In genomic region chr11:85647604-85648299, GRCh38 we compare ENCODE assay signal across 1 cellular context.
A peak's percentile ranks its signal among the peaks of the same experiment; 100 is the strongest.
TF ChIP-seq lines count a peak whose summit lies in the region.

Gene TMEM126A (plus strand): TSS chr11:85647967. CDS start chr11:85650256, 2,289 bp downstream.

TF ChIP-seq in HepG2, 621 proteins besides CTCF, POLR2A, EP300 and RAD21 (continued from another document and continues in another):
- TF ChIP-seq ZNF564 (CRISPR knock-in tag; IDR thresholded peaks at IDR 0.05): 0 out of 2 replicates have a peak, but pooled peaks have one; percentile 14
- TF ChIP-seq MYPOP (CRISPR knock-in tag; IDR thresholded peaks at IDR 0.05): peak; percentile 60; the same call in 1 of the 2 replicates
- no peak for TF ChIP-seq HOXD1 (CRISPR knock-in tag; IDR thresholded peaks at IDR 0.05)
- TF ChIP-seq ZNF639 (CRISPR knock-in tag; conservative IDR thresholded peaks at IDR 0.05): no peak; the same call in 1 of the 2 replicates
- no peak for TF ChIP-seq ZNF558 (CRISPR knock-in tag; IDR thresholded peaks at IDR 0.05; ENCODE audit: borderline replicate concordance)
- no peak for TF ChIP-seq LRRFIP1 (CRISPR knock-in tag; conservative IDR thresholded peaks at IDR 0.05)
- TF ChIP-seq CSRNP1 (CRISPR knock-in tag; IDR thresholded peaks at IDR 0.05): peak; percentile 67; the same call in 1 of the 2 replicates
- TF ChIP-seq NRL (CRISPR knock-in tag; IDR thresholded peaks at IDR 0.05; ENCODE audit: borderline replicate concordance): peak; percentile 85
- TF ChIP-seq ZNF354B (CRISPR knock-in tag; IDR thresholded peaks at IDR 0.05): no peak
- no peak for TF ChIP-seq ZNF800 (CRISPR knock-in tag; IDR thresholded peaks at IDR 0.05)
- peak; percentile 70 for TF ChIP-seq ATF7-NPFF (CRISPR knock-in tag; IDR thresholded peaks at IDR 0.05; ENCODE audit: low read depth)
- no peak for TF ChIP-seq ZBTB42 (CRISPR knock-in tag; IDR thresholded peaks at IDR 0.05)
- TF ChIP-seq FLYWCH1 (CRISPR knock-in tag; IDR thresholded peaks at IDR 0.05): peak; percentile 47; the same call in 1 of the 2 replicates
- no peak for TF ChIP-seq SYNCRIP (IDR thresholded peaks at IDR 0.05; ENCODE audit: insufficient read depth, low read depth, low read length)
- 0 out of 2 replicates have a peak, but pooled peaks have one; percentile 61 for TF ChIP-seq ZNF33B (CRISPR knock-in tag; IDR thresholded peaks at IDR 0.05)
- TF ChIP-seq ZNF7 (CRISPR knock-in tag; IDR thresholded peaks at IDR 0.05): no peak
- no peak for TF ChIP-seq ZMYM3 (CRISPR knock-in tag; IDR thresholded peaks at IDR 0.05)
- TF ChIP-seq REXO4 (CRISPR knock-in tag; IDR thresholded peaks at IDR 0.05; ENCODE audit: borderline replicate concordance): no peak
- TF ChIP-seq CCDC6 (CRISPR knock-in tag; IDR thresholded peaks at IDR 0.05): no peak; the same call in 1 of the 2 replicates
- peak; percentile 91 for TF ChIP-seq ZNF605 (CRISPR knock-in tag; IDR thresholded peaks at IDR 0.05)
- no peak for TF ChIP-seq TEF (CRISPR knock-in tag; IDR thresholded peaks at IDR 0.05)
- peak; percentile 86 for TF ChIP-seq NFYC (CRISPR knock-in tag; IDR thresholded peaks at IDR 0.05)
- 0 out of 2 replicates have a peak, but pooled peaks have one; percentile 22 for TF ChIP-seq ZFP90 (CRISPR knock-in tag; IDR thresholded peaks at IDR 0.05; ENCODE audit: borderline replicate concordance)
- TF ChIP-seq PAX8 (CRISPR knock-in tag; IDR thresholded peaks at IDR 0.05; ENCODE audit: borderline replicate concordance): no peak
- no peak; the same call in 1 of the 2 replicates for TF ChIP-seq ZSCAN9 (CRISPR knock-in tag; IDR thresholded peaks at IDR 0.05; ENCODE audit: borderline replicate concordance)
- TF ChIP-seq TFE3 (CRISPR knock-in tag; IDR thresholded peaks at IDR 0.05): peak; percentile 73
- peak; percentile 83 for TF ChIP-seq HOXA5 (CRISPR knock-in tag; IDR thresholded peaks at IDR 0.05)
- no peak for TF ChIP-seq FIP1L1 (IDR thresholded peaks at IDR 0.05; ENCODE audit: borderline replicate concordance, insufficient read depth, low read depth, low read length)
- 0 out of 2 replicates have a peak, but pooled peaks have one; percentile 30 for TF ChIP-seq ZBTB3 (CRISPR knock-in tag; IDR thresholded peaks at IDR 0.05; ENCODE audit: borderline replicate concordance, low read depth)
- no peak for TF ChIP-seq ZNF431 (CRISPR knock-in tag; IDR thresholded peaks at IDR 0.05; ENCODE audit: borderline replicate concordance, low read depth)
- no peak for TF ChIP-seq MYNN (CRISPR knock-in tag; IDR thresholded peaks at IDR 0.05; ENCODE audit: low read depth)
- no peak for TF ChIP-seq MBNL3 (CRISPR knock-in tag; conservative IDR thresholded peaks at IDR 0.05)
- peak; percentile 38; the same call in 1 of the 2 replicates for TF ChIP-seq WIZ (CRISPR knock-in tag; IDR thresholded peaks at IDR 0.05)
- TF ChIP-seq HOXA3 (CRISPR knock-in tag; IDR thresholded peaks at IDR 0.05): peak; percentile 95
- TF ChIP-seq ZSCAN22 (CRISPR knock-in tag; IDR thresholded peaks at IDR 0.05): no peak
- 0 out of 2 replicates have a peak, but pooled peaks have one; percentile 18 for TF ChIP-seq ETV6 (CRISPR knock-in tag; conservative IDR thresholded peaks at IDR 0.05)
- TF ChIP-seq PPARG (CRISPR knock-in tag; conservative IDR thresholded peaks at IDR 0.05): peak; percentile 80
- 0 out of 2 replicates have a peak, but pooled peaks have one; percentile 40 for TF ChIP-seq ZBTB44 (CRISPR knock-in tag; IDR thresholded peaks at IDR 0.05)
- 0 out of 2 replicates have a peak, but pooled peaks have one; percentile 36 for TF ChIP-seq ZNF292 (CRISPR knock-in tag; IDR thresholded peaks at IDR 0.05; ENCODE audit: borderline replicate concordance, low read depth)
- no peak for TF ChIP-seq GRHL1 (CRISPR knock-in tag; conservative IDR thresholded peaks at IDR 0.05)
- TF ChIP-seq ZKSCAN1 (IDR thresholded peaks at IDR 0.05; ENCODE audit: low read length): no peak
- TF ChIP-seq REL (CRISPR knock-in tag; conservative IDR thresholded peaks at IDR 0.05): peak; percentile 55; the same call in 1 of the 2 replicates
- peak; percentile 88; the same call in 1 of the 2 replicates for TF ChIP-seq ZNF788 (CRISPR knock-in tag; IDR thresholded peaks at IDR 0.05; ENCODE audit: borderline replicate concordance)
- peak; percentile 71; the same call in 1 of the 2 replicates for TF ChIP-seq ZNF709 (CRISPR knock-in tag; IDR thresholded peaks at IDR 0.05)
- TF ChIP-seq HDAC2 (CRISPR knock-in tag; IDR thresholded peaks at IDR 0.05): peak; percentile 74
- no peak for TF ChIP-seq ZNF660 (CRISPR knock-in tag; IDR thresholded peaks at IDR 0.05; ENCODE audit: borderline replicate concordance, low read depth)
- no peak for TF ChIP-seq DNMT1 (CRISPR knock-in tag; IDR thresholded peaks at IDR 0.05)
- peak; percentile 89 for TF ChIP-seq ASH2L (IDR thresholded peaks at IDR 0.05; ENCODE audit: insufficient read length, low read depth, low read length)
- TF ChIP-seq KDM6A (CRISPR knock-in tag; IDR thresholded peaks at IDR 0.05; ENCODE audit: low read depth): no peak
- TF ChIP-seq ZNF672 (CRISPR knock-in tag; IDR thresholded peaks at IDR 0.05): no peak
- peak; percentile 89 for TF ChIP-seq CREM (IDR thresholded peaks at IDR 0.05)
- TF ChIP-seq CREM (CRISPR knock-in tag; IDR thresholded peaks at IDR 0.05): 0 out of 2 replicates have a peak, but pooled peaks have one; percentile 13
- TF ChIP-seq BRD4 (CRISPR knock-in tag; IDR thresholded peaks at IDR 0.05): peak; percentile 42; the same call in 1 of the 2 replicates
- no peak for TF ChIP-seq SETDB1 (CRISPR knock-in tag; IDR thresholded peaks at IDR 0.05; ENCODE audit: borderline replicate concordance)
- peak; percentile 78 for TF ChIP-seq ZNF614 (CRISPR knock-in tag; IDR thresholded peaks at IDR 0.05; ENCODE audit: borderline replicate concordance)
- peak; percentile 64; the same call in 1 of the 2 replicates for TF ChIP-seq IRF9 (CRISPR knock-in tag; IDR thresholded peaks at IDR 0.05; ENCODE audit: borderline replicate concordance)
